In genomic region chrX:150530821-150531220, GRCh38 we compare ENCODE assay signal across 21 cellular contexts.
"Had no signal": no experiment of that assay in that cellular context is flagged by ENCODE, and none has a peak within 500 bp of the region (broad histone marks: within the 10 kb centered on the region; RNA-seq: fewer than 3 reads in every experiment).

No MANE protein-coding gene starts in this region.

- DNase-seq: colonic mucosa; cortex of kidney; effector CD8-positive, alpha-beta T cell; effector memory CD8-positive, alpha-beta T cell; endodermal cell; esophagus squamous epithelium; foreskin fibroblast; heart left ventricle; immature natural killer cell; islet precursor cell; kidney; kidney glomerular epithelial cell; left cardiac atrium; left lung; left ventricle myocardium superior; lower lobe of right lung; mesenchymal stem cell; naive thymus-derived CD4-positive, alpha-beta T cell had no signal

- H3K27ac ChIP-seq: colonic mucosa, esophagus squamous epithelium, gastroesophageal sphincter, heart left ventricle, hepatocyte, left lung, lower lobe of right lung had no signal

- H3K27me3 ChIP-seq: colonic mucosa, esophagus squamous epithelium, gastroesophageal sphincter, hepatocyte, left lung had no signal

- H3K4me1 ChIP-seq: colonic mucosa, esophagus squamous epithelium, gastroesophageal sphincter, heart left ventricle, left lung, lower lobe of right lung had no signal

- ATAC-seq: effector memory CD8-positive, alpha-beta T cell; esophagus mucosa; gastroesophageal sphincter; heart left ventricle; left cardiac atrium; left lung; left ventricle myocardium superior; lower lobe of right lung; naive thymus-derived CD4-positive, alpha-beta T cell had no signal
